Comparison of ENCODE assay signal across 19 cellular contexts in the genomic region with DNA sequence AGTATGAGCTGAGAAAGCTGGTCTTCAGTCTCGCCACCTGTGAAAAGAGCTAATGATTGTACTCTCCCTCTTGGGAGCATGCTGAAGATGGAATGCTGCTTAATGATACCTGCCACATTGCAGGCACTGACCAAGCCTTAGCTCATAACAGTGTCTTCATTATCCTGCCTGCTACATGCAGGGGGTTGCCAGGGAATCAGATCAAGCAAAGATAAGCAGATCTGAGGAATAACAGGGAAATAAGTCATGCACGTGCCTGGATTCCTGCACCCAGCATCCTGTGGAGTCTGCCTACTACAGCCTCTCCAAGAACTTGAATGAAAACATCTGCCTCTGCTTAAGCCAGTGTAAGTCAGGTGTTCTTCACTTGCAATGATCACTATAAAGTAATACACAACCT.
DNase-seq lines count a peak whose midpoint lies in the region; ATAC-seq and TF ChIP-seq lines count a peak whose summit lies in the region.
"Had no signal": no experiment of that assay in that cellular context is flagged by ENCODE, and none has a peak within 500 bp of the region (broad histone marks: within the 10 kb centered on the region; RNA-seq: fewer than 3 reads in every experiment).

No MANE protein-coding gene starts in this region.

- H3K9me3 ChIP-seq in SK-N-SH (no peaks in the 10 kb centered on the region), mesenchymal stem cell (ENCODE audit: control insufficient read depth, low read length) (peaks cover 3% of the 10 kb centered on the region)

- no peak overlapping the region for H2BK15ac ChIP-seq in mesenchymal stem cell (ENCODE audit: low read depth, poor library complexity, severe bottlenecking)

- peaks cover 0 to 6% of the 10 kb centered on the region in 2 experiments; a peak in 1 of 4 replicates for H3K4me1 ChIP-seq in SK-N-SH (ENCODE audit: control insufficient read depth in 1 of 2, insufficient read depth in 2 of 2, low read depth in 1 of 2, low read length in 1 of 2)
- H3K4me1 ChIP-seq in mesenchymal stem cell (ENCODE audit: control insufficient read depth, insufficient read depth, low read depth, low read length), result no peaks in the 10 kb centered on the region

- TF ChIP-seq CTCF in SK-N-SH (IDR thresholded peaks at IDR 0.05), result no peak

- H2BK120ac ChIP-seq in mesenchymal stem cell (ENCODE audit: low read depth, low read length), result no peak overlapping the region

- H3K4me3 ChIP-seq in SK-N-SH (ENCODE audit: low read depth in 2 of 2, low read length in 1 of 2) (no peak overlapping the region), mesenchymal stem cell (ENCODE audit: insufficient read depth in 1 of 2, low read depth in 1 of 2, low read length in 2 of 2) (no peak overlapping the region)
- H3K4me3 ChIP-seq: BLaER1, GM23248 had no signal

- no peak overlapping the region for H3K18ac ChIP-seq in mesenchymal stem cell (ENCODE audit: low read depth in 1 of 2, low read length in 2 of 2)

- peaks cover 19% of the 10 kb centered on the region for H3K36me3 Mint-ChIP-seq in T-cell
- H3K36me3 Mint-ChIP-seq: CD4-positive, CD25-positive, alpha-beta regulatory T cell had no signal

- H3K4me2 ChIP-seq in SK-N-SH, result no peak overlapping the region
- H3K4me2 ChIP-seq in mesenchymal stem cell (ENCODE audit: low read length, poor library complexity, severe bottlenecking), result no peak overlapping the region
- H3K4me2 ChIP-seq: BLaER1 had no signal

- in situ Hi-C loops in KBM-7 (cut with MboI; ENCODE audit: low pct_unique_long_range_greater_than_20kb, low sequenced_read_pairs), result no loop called here

- POLR2A ChIA-PET in SK-N-SH (lab: Yijun Ruan, JAX), result no interaction called here
- POLR2A ChIA-PET in T-cell (lab: Charles Lee), result no interaction called here

- H2AK5ac ChIP-seq in mesenchymal stem cell (ENCODE audit: low read length, severe bottlenecking), result no peak overlapping the region

- H2AFZ ChIP-seq in SK-N-SH (ENCODE audit: low read depth) (no peak overlapping the region), mesenchymal stem cell (ENCODE audit: low read depth, low read length) (no peak overlapping the region)
- H2AFZ ChIP-seq: GM23248 had no signal

- no peak overlapping the region for H2BK5ac ChIP-seq in mesenchymal stem cell (ENCODE audit: low read depth, low read length, poor library complexity, severe bottlenecking)

- no peak for TF ChIP-seq EP300 in SK-N-SH (IDR thresholded peaks at IDR 0.05; ENCODE audit: borderline replicate concordance in 1 of 2, low read depth in 1 of 2, low read length in 1 of 2)

- no peak for ATAC-seq in SK-N-SH treated with all-trans-retinoic acid at 6 μM for 48 hours
- ATAC-seq in T-cell (replicated peaks in 1 of 4), result no peak

- H3K36me3 ChIP-seq in SK-N-SH (replicated peaks in 1 of 2; ENCODE audit: control insufficient read depth in 1 of 2, insufficient read depth in 2 of 2, low read length in 1 of 2), result no peaks in the 10 kb centered on the region
- H3K36me3 ChIP-seq in mesenchymal stem cell (ENCODE audit: control insufficient read depth in 1 of 2, insufficient read depth in 2 of 2, low read depth in 1 of 2, low read length in 2 of 2), result no peaks in the 10 kb centered on the region
- H3K36me3 ChIP-seq: BLaER1 had no signal

- H3K9me2 ChIP-seq in SK-N-SH, result no peaks in the 10 kb centered on the region

- no peaks in the 10 kb centered on the region for H3K79me1 ChIP-seq in mesenchymal stem cell (replicated peaks; ENCODE audit: low read length, poor library complexity, severe bottlenecking)

- no peaks in the 10 kb centered on the region for H4K20me1 ChIP-seq in SK-N-SH (ENCODE audit: insufficient read depth)
- H4K20me1 ChIP-seq: BLaER1 had no signal

- H3K27ac Mint-ChIP-seq in T-cell, result peak overlapping the region; percentile 4 to 45
- H3K27ac Mint-ChIP-seq: B cell had no signal

- H3K27me3 Mint-ChIP-seq in T-cell, result no peaks in the 10 kb centered on the region
- H3K27me3 Mint-ChIP-seq: B cell; CD4-positive, CD25-positive, alpha-beta regulatory T cell; CD8-positive, alpha-beta memory T cell had no signal

- no peak overlapping the region for H3K4ac ChIP-seq in mesenchymal stem cell (ENCODE audit: low read depth in 1 of 2, low read length in 2 of 2)

- no peak overlapping the region for H3K4me3 Mint-ChIP-seq in T-cell
- H3K4me3 Mint-ChIP-seq: B cell; CD8-positive, alpha-beta memory T cell had no signal

- no peaks in the 10 kb centered on the region for H3F3A ChIP-seq in SK-N-SH (replicated peaks; ENCODE audit: insufficient read depth)

- no peak for DNase-seq in SK-N-SH
- no peak for DNase-seq in T-cell
- DNase-seq in mesenchymal stem cell, result no peak
- DNase-seq in KBM-7, result no peak
- DNase-seq in NOMO-1 treated with DMSO at 0.1 percent for 48 hours (lab: John Stamatoyannopoulos, UW; ENCODE audit: unreplicated experiment), result no peak
- DNase-seq: CD4-positive, CD25-positive, alpha-beta regulatory T cell; CD8-positive, alpha-beta memory T cell; DMS 273 treated with DMSO at 0.1 percent for 48 hours; DMS79; EL; GF-D8; GM23248; H7; HCEC 1CT had no signal

- no peak overlapping the region for H4K8ac ChIP-seq in mesenchymal stem cell (ENCODE audit: low read length)

- H3K27me3 ChIP-seq in SK-N-SH (ENCODE audit: insufficient read depth) (no peaks in the 10 kb centered on the region), mesenchymal stem cell (ENCODE audit: control insufficient read depth in 1 of 2, insufficient read depth in 1 of 2, low read length in 2 of 2) (no peaks in the 10 kb centered on the region)
- H3K27me3 ChIP-seq: BLaER1 had no signal

- H3K9ac ChIP-seq in SK-N-SH, result no peak overlapping the region
- no peak overlapping the region for H3K9ac ChIP-seq in mesenchymal stem cell (ENCODE audit: low read length)
- H3K9ac ChIP-seq: BLaER1, GM23248 had no signal

- WGBS in SK-N-SH (ENCODE audit: low lambda C conversion rate), result 8% methylated on average over 2 of the region's 2 CpGs
- 59% methylated on average over 2 of the region's 2 CpGs for WGBS in mesenchymal stem cell

- H3K4me1 Mint-ChIP-seq in T-cell, result peaks cover 27 to 41% (median 41%) of the 10 kb centered on the region in 3 donors
- H3K4me1 Mint-ChIP-seq: B cell had no signal

- CTCF ChIA-PET in SK-N-SH (lab: Yijun Ruan, JAX), result interaction anchor here (1.3 kb wide), 1 partner anchor 39 kb away, joined by 5 read pairs; no protein-coding TSS in a partner anchor
- CTCF ChIA-PET in T-cell (lab: Charles Lee), result no interaction called here

- TF ChIP-seq RAD21 in SK-N-SH (IDR thresholded peaks at IDR 0.05; ENCODE audit: low read length), result no peak

- no peak overlapping the region for H2BK12ac ChIP-seq in mesenchymal stem cell (ENCODE audit: low read length in 2 of 2)

- H3K27ac ChIP-seq in SK-N-SH (ENCODE audit: low read depth in 2 of 2, low read length in 1 of 2), result no peak overlapping the region
- H3K27ac ChIP-seq in mesenchymal stem cell (ENCODE audit: low read length, poor library complexity, severe bottlenecking), result no peak overlapping the region
- H3K27ac ChIP-seq: 22Rv1, BLaER1, C4-2B, GM23248 had no signal

- no peaks in the 10 kb centered on the region for H3K79me2 ChIP-seq in SK-N-SH (ENCODE audit: insufficient read depth)

- H3K23ac ChIP-seq in mesenchymal stem cell (ENCODE audit: low read length in 2 of 2), result no peak overlapping the region

- H3K14ac ChIP-seq in mesenchymal stem cell (ENCODE audit: low read length in 2 of 2), result no peak overlapping the region

- peaks cover 15 to 40% (median 24%) of the 10 kb centered on the region in 3 donors for H3K9me3 Mint-ChIP-seq in T-cell

- H4K91ac ChIP-seq in mesenchymal stem cell (ENCODE audit: low read length), result peak overlapping the region; percentile 65

TF ChIP-seq in SK-N-SH, 30 proteins besides CTCF, POLR2A, EP300 and RAD21:
- TF ChIP-seq RFX5 (IDR thresholded peaks at IDR 0.05; ENCODE audit: low read length) (no peak), CHD2 (IDR thresholded peaks at IDR 0.05; ENCODE audit: low read length, partially characterized antibody) (no peak), PBX3 (IDR thresholded peaks at IDR 0.05) (no peak), GATA2 (CRISPR knock-in tag; IDR thresholded peaks at IDR 0.05) (peak; percentile 54), NRF1 (IDR thresholded peaks at IDR 0.05; ENCODE audit: low read depth, low read length) (no peak), EZH2phosphoT487 (IDR thresholded peaks at IDR 0.05; ENCODE audit: borderline replicate concordance, low read depth) (no peak), FOXM1 (IDR thresholded peaks at IDR 0.05; ENCODE audit: low read depth) (no peak), RCOR1 (IDR thresholded peaks at IDR 0.05; ENCODE audit: low read length) (no peak)

TF ChIP-seq in SK-N-SH treated with all-trans-retinoic acid at 6 μM for 48 hours, 23 proteins besides CTCF, POLR2A, EP300 and RAD21:
- TF ChIP-seq PPARA (CRISPR knock-in tag; IDR thresholded peaks at IDR 0.05; ENCODE audit: borderline replicate concordance) (no peak), TCF4 (CRISPR knock-in tag; IDR thresholded peaks at IDR 0.05; ENCODE audit: borderline replicate concordance) (no peak), ARNTL (CRISPR knock-in tag; IDR thresholded peaks at IDR 0.05; ENCODE audit: borderline replicate concordance, low read depth) (no peak), ZNF8 (CRISPR knock-in tag; IDR thresholded peaks at IDR 0.05) (no peak), OSR1 (CRISPR knock-in tag; IDR thresholded peaks at IDR 0.05) (no peak), ZC3H10 (CRISPR knock-in tag; IDR thresholded peaks at IDR 0.05) (no peak)
TF ChIP-seq in SK-N-SH treated with all-trans-retinoic acid at 6 μM for 48 hours: peak in this region for 0.
